ENCODE assay signal across 10 cellular contexts in genomic region chr7:121752706-121753105, GRCh38.
DNase-seq lines count a peak whose midpoint lies in the region; ATAC-seq, FAIRE-seq and TF ChIP-seq lines count a peak whose summit lies in the region.
"Had no signal": no experiment of that assay in that cellular context is flagged by ENCODE, and none has a peak within 500 bp of the region (broad histone marks: within the 10 kb centered on the region; RNA-seq: fewer than 3 reads in every experiment).

No MANE protein-coding gene starts in this region.

- no peak overlapping the region for H2BK20ac ChIP-seq in H1 (ENCODE audit: low read length)

- H3K79me2 ChIP-seq in H1 (ENCODE audit: control insufficient read depth in 1 of 2, insufficient read depth in 2 of 2, low read length in 2 of 2): no peaks in the 10 kb centered on the region

- H3K9me3 ChIP-seq in H1 (ENCODE audit: insufficient read depth in 2 of 2, low read depth in 1 of 2, low read length in 1 of 2) (no peaks in the 10 kb centered on the region), T-helper 17 cell (ENCODE audit: control insufficient read depth, low read length, poor library complexity, severe bottlenecking) (no peaks in the 10 kb centered on the region)
- H3K9me3 ChIP-seq: left ventricle myocardium inferior had no signal

- CTCF ChIA-PET in H1 (lab: Charles Lee; ENCODE audit: partially characterized antibody): interaction anchor here (1.0 to 4.4 kb wide), 10 partner anchors 10 to 524 kb away, joined by 3 to 45 read pairs (median 4); no protein-coding TSS in a partner anchor

- H3K79me1 ChIP-seq in H1 (ENCODE audit: low read depth, low read length): no peaks in the 10 kb centered on the region

- no peak overlapping the region for H3K9ac ChIP-seq in H1 (replicated peaks in 1 of 4; ENCODE audit: extremely low read depth in 1 of 4, low read depth in 3 of 4, low read length in 3 of 4)

- no peaks in the 10 kb centered on the region for H3K36me3 ChIP-seq in H1 (ENCODE audit: control insufficient read depth in 2 of 4, insufficient read depth in 4 of 4, low read length in 3 of 4)
- H3K36me3 ChIP-seq: left ventricle myocardium inferior had no signal

- no peak overlapping the region for H2BK15ac ChIP-seq in H1 (ENCODE audit: low read length)

- H3K9me3 Mint-ChIP-seq in progenitor cell of endocrine pancreas (ENCODE audit: low read depth): no peaks in the 10 kb centered on the region
- no peaks in the 10 kb centered on the region for H3K9me3 Mint-ChIP-seq in activated naive CD8-positive, alpha-beta T cell treated with anti-CD3 and anti-CD28 coated beads for 36 hours

- no peaks in the 10 kb centered on the region for H3K36me3 Mint-ChIP-seq in progenitor cell of endocrine pancreas (ENCODE audit: insufficient read depth)
- H3K36me3 Mint-ChIP-seq in T-helper 17 cell (ENCODE audit: low read depth): no peaks in the 10 kb centered on the region
- H3K36me3 Mint-ChIP-seq in activated naive CD8-positive, alpha-beta T cell treated with anti-CD3 and anti-CD28 coated beads for 36 hours: no peaks in the 10 kb centered on the region
- H3K36me3 Mint-ChIP-seq: activated naive CD8-positive, alpha-beta T cell had no signal

- H4K5ac ChIP-seq in H1 (ENCODE audit: insufficient read length, low read depth, low read length): no peak overlapping the region

- intact Hi-C loops in lower leg skin (cut with DNase I; ENCODE audit: low total_unique reads): no loop called here

- TF ChIP-seq POLR2A in H1 (IDR thresholded peaks at IDR 0.05; ENCODE audit: control extremely low read depth in 1 of 2, low read depth in 2 of 2, low read length in 2 of 2): no peak
- TF ChIP-seq POLR2A in lower leg skin (IDR thresholded peaks at IDR 0.05): no peak

- POLR2A ChIA-PET in H1 (lab: Charles Lee; ENCODE audit: partially characterized antibody): no interaction called here

- no peak overlapping the region for H3K14ac ChIP-seq in H1 (ENCODE audit: insufficient read length)

- H2AK5ac ChIP-seq in H1 (ENCODE audit: low read depth, low read length): no peak overlapping the region

- H3K4me2 ChIP-seq in H1 (ENCODE audit: insufficient read depth in 1 of 2, low read depth in 2 of 2, low read length in 2 of 2): no peak overlapping the region

- H4K91ac ChIP-seq in H1 (replicated peaks; ENCODE audit: insufficient read length, low read length): no peak overlapping the region

- no peak for ATAC-seq in T-helper 17 cell

- no peak overlapping the region for H2BK120ac ChIP-seq in H1 (replicated peaks; ENCODE audit: low read depth, low read length)

- no peak overlapping the region for H3K27ac Mint-ChIP-seq in progenitor cell of endocrine pancreas
- H3K27ac Mint-ChIP-seq in T-helper 17 cell: no peak overlapping the region
- no peak overlapping the region for H3K27ac Mint-ChIP-seq in activated naive CD8-positive, alpha-beta T cell treated with anti-CD3 and anti-CD28 coated beads for 36 hours
- H3K27ac Mint-ChIP-seq: activated naive CD8-positive, alpha-beta T cell had no signal

- H2BK5ac ChIP-seq in H1 (ENCODE audit: low read depth, low read length): no peak overlapping the region

- H4K8ac ChIP-seq in H1 (ENCODE audit: extremely low read depth, insufficient read depth, low read length): no peak overlapping the region

- no peak for TF ChIP-seq EP300 in H1 (IDR thresholded peaks at IDR 0.05; ENCODE audit: borderline replicate concordance in 1 of 2, low read depth in 2 of 2, low read length in 2 of 2)

- H3K18ac ChIP-seq in H1 (ENCODE audit: extremely low read depth, low read length): no peak overlapping the region

- H3K4me3 ChIP-seq in H1 (ENCODE audit: extremely low read depth in 1 of 4, insufficient read depth in 2 of 4, low read depth in 3 of 4, low read length in 4 of 4) (no peak overlapping the region), lower leg skin (ENCODE audit: low read depth, poor library complexity, severe bottlenecking) (no peak overlapping the region)
- H3K4me3 ChIP-seq: left ventricle myocardium inferior had no signal

- no peaks in the 10 kb centered on the region for H3K27me3 ChIP-seq in H1 (replicated peaks in 1 of 4; ENCODE audit: control insufficient read depth in 3 of 4, extremely low read depth in 1 of 4, insufficient read depth in 3 of 4, low read length in 3 of 4)

- H4K20me1 ChIP-seq in H1 (replicated peaks in 1 of 2; ENCODE audit: control insufficient read depth in 1 of 2, insufficient read depth in 2 of 2, low read length in 2 of 2): no peaks in the 10 kb centered on the region

- H3K56ac ChIP-seq in H1 (replicated peaks; ENCODE audit: insufficient read length, low read depth, low read length): no peak overlapping the region

- no peak overlapping the region for H3K27ac ChIP-seq in H1 (ENCODE audit: low read depth, low read length)
- H3K27ac ChIP-seq: left ventricle myocardium inferior had no signal

- 58% methylated on average over 4 of the region's 4 CpGs; no CpG with 5 or more reads in 1 of the 2 experiments for WGBS in H1 (ENCODE audit: extremely low coverage in 1 of 2, insufficient coverage in 1 of 2, insufficient read length in 1 of 2, insufficient replicate concordance in 2 of 2, low coverage in 1 of 2, low lambda C conversion rate in 2 of 2, missing lambda C conversion rate in 1 of 2), 2 experiments
- 40 to 47% methylated on average over 4 of the region's 4 CpGs for WGBS in lower leg skin, 2 donors

- no peak overlapping the region for H2BK12ac ChIP-seq in H1 (ENCODE audit: low read depth, low read length)

- H3K4me1 Mint-ChIP-seq in progenitor cell of endocrine pancreas (ENCODE audit: low read depth): peaks cover 2% of the 10 kb centered on the region
- H3K4me1 Mint-ChIP-seq in T-helper 17 cell: no peaks in the 10 kb centered on the region
- no peaks in the 10 kb centered on the region for H3K4me1 Mint-ChIP-seq in activated naive CD8-positive, alpha-beta T cell treated with anti-CD3 and anti-CD28 coated beads for 36 hours

- H3K23ac ChIP-seq in H1 (ENCODE audit: insufficient read length): no peak overlapping the region

- no peaks in the 10 kb centered on the region for H3K23me2 ChIP-seq in H1 (ENCODE audit: low read depth, low read length)

- peak in 2 of 3 experiments; percentile 51 to 62; a peak in 3 of 4 replicates for TF ChIP-seq CTCF in H1 (IDR thresholded peaks at IDR 0.05; ENCODE audit: control extremely low read depth in 1 of 3, insufficient read depth in 1 of 3, low read depth in 1 of 3, low read length in 3 of 3)
- peak; percentile 14 for TF ChIP-seq CTCF in progenitor cell of endocrine pancreas (IDR thresholded peaks at IDR 0.05; ENCODE audit: unreplicated experiment)
- TF ChIP-seq CTCF in lower leg skin (IDR thresholded peaks at IDR 0.05): no peak

- H3K4me3 Mint-ChIP-seq in progenitor cell of endocrine pancreas (ENCODE audit: low read depth) (no peak overlapping the region), T-helper 17 cell (no peak overlapping the region)
- no peak overlapping the region for H3K4me3 Mint-ChIP-seq in activated naive CD8-positive, alpha-beta T cell treated with anti-CD3 and anti-CD28 coated beads for 36 hours
- H3K4me3 Mint-ChIP-seq: activated naive CD8-positive, alpha-beta T cell had no signal

- peak; percentile 93 for FAIRE-seq in H1 (lab: Jason Lieb, UNC)

- H3K27me3 Mint-ChIP-seq in progenitor cell of endocrine pancreas (no peaks in the 10 kb centered on the region), T-helper 17 cell (no peaks in the 10 kb centered on the region)
- H3K27me3 Mint-ChIP-seq in activated naive CD8-positive, alpha-beta T cell treated with anti-CD3 and anti-CD28 coated beads for 36 hours: peaks cover 6% of the 10 kb centered on the region
- H3K27me3 Mint-ChIP-seq: activated naive CD8-positive, alpha-beta T cell had no signal

- DNase-seq in DMS 273 (lab: John Stamatoyannopoulos, UW; ENCODE audit: unreplicated experiment): peak; percentile 47
- DNase-seq in DMS 273 treated with DMSO at 0.1 percent for 48 hours (lab: John Stamatoyannopoulos, UW): no peak
- peak; percentile 30 for DNase-seq in NCI-H146 treated with DMSO at 0.1 percent for 48 hours (lab: John Stamatoyannopoulos, UW; ENCODE audit: unreplicated experiment)
- no peak for DNase-seq in H1 (ENCODE audit: low read depth in 1 of 2, low spot score in 2 of 2)
- no peak for DNase-seq in progenitor cell of endocrine pancreas (ENCODE audit: low spot score, unreplicated experiment)
- DNase-seq in T-helper 17 cell: no peak
- no peak for DNase-seq in activated naive CD8-positive, alpha-beta T cell treated with anti-CD3 and anti-CD28 coated beads for 36 hours
- DNase-seq in lower leg skin (ENCODE audit: low spot score in 2 of 2): no peak
- DNase-seq: left ventricle myocardium inferior had no signal

- peaks cover 0 to 8% (median 0%) of the 10 kb centered on the region in 4 experiments; a peak in 3 of 7 replicates for H3K4me1 ChIP-seq in H1 (replicated peaks in 1 of 4; ENCODE audit: control insufficient read depth in 3 of 4, insufficient read depth in 4 of 4, low read length in 3 of 4)
- H3K4me1 ChIP-seq: left ventricle myocardium inferior had no signal

- TF ChIP-seq RAD21 in H1 (IDR thresholded peaks at IDR 0.05 in 1 of 2, conservative IDR thresholded peaks at IDR 0.05 in 1 of 2; ENCODE audit: low read depth in 2 of 2, low read length in 2 of 2): peak; percentile 76 to 80

- no peak overlapping the region for H2AFZ ChIP-seq in H1 (ENCODE audit: low read length)

- no peak overlapping the region for H3K4ac ChIP-seq in H1 (replicated peaks; ENCODE audit: insufficient read length, low read depth, low read length)

TF ChIP-seq in H1, 55 proteins besides CTCF, POLR2A, EP300 and RAD21:
- TF ChIP-seq MAFK (IDR thresholded peaks at IDR 0.05; ENCODE audit: low read depth, low read length) (no peak), POLR2AphosphoS5 (IDR thresholded peaks at IDR 0.05; ENCODE audit: low read depth, low read length) (no peak), BCL11A (IDR thresholded peaks at IDR 0.05; ENCODE audit: low read depth in 2 of 2, low read length in 2 of 2) (no peak), JUND (IDR thresholded peaks at IDR 0.05; ENCODE audit: low read length) (no peak), HDAC2 (IDR thresholded peaks at IDR 0.05; ENCODE audit: borderline replicate concordance in 1 of 2, low read depth in 2 of 2, low read length in 2 of 2) (no peak), CTBP2 (IDR thresholded peaks at IDR 0.05; ENCODE audit: borderline replicate concordance, insufficient read depth, insufficient read length, low read length) (no peak), BACH1 (IDR thresholded peaks at IDR 0.05; ENCODE audit: low read length) (no peak), SP2 (IDR thresholded peaks at IDR 0.05; ENCODE audit: low read length) (no peak), PHF8 (conservative IDR thresholded peaks at IDR 0.05; ENCODE audit: low read depth, low read length) (no peak), SAP30 (IDR thresholded peaks at IDR 0.05; ENCODE audit: insufficient read depth, insufficient replicate concordance, low read length) (no peak)
TF ChIP-seq in H1: peak in this region for 0.

Comparison
In these comparisons a context has a peak if more than half of its experiments do, and no peak if none do; other contexts are left out.
1. DNase-seq: peak in DMS 273 (single experiment) and NCI-H146 treated with DMSO at 0.1 percent for 48 hours (single experiment); none in DMS 273 treated with DMSO at 0.1 percent for 48 hours (single experiment), H1 (0 of 2), progenitor cell of endocrine pancreas (single experiment), T-helper 17 cell (0 of 3), activated naive CD8-positive, alpha-beta T cell treated with anti-CD3 and anti-CD28 coated beads for 36 hours (single experiment) and lower leg skin (0 of 2).
2. CTCF ChIP-seq: peak in H1 (2 of 3) and progenitor cell of endocrine pancreas (single experiment); none in lower leg skin (0 of 3).